ENCODE assay signal across 14 cellular contexts in the genomic region with DNA sequence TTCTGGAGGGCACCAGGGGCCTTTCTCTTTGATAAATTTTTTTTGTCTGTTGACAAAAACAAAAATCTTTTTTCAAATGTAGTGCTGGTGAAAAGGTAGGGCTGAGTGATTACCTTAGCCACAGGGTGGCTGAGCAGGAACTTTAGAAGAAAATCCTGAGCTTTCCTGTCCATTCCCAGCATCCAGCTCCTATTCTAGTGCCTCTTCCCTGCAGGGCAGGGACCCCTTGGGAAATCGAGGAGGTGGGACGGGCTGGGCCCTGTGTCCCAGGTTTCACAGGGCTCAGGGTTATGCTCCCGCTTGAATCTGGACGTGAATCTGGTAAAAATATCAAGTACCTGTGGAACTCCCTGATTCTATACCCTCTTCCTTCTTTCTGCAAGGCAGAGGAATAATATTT.
"Had no signal": no experiment of that assay in that cellular context is flagged by ENCODE, and none has a peak within 500 bp of the region (broad histone marks: within the 10 kb centered on the region; RNA-seq: fewer than 3 reads in every experiment).

No MANE protein-coding gene starts in this region.

- H3K9me3 Mint-ChIP-seq: activated B cell treated with CpG ODN at 0.5 μM for 24 hours; activated CD4-positive, alpha-beta T cell treated with anti-CD3 and anti-CD28 coated beads, Interleukin-2, amount 10 ng/mL, durations not matched to agents 24 days and 14 days; activated naive CD4-positive, alpha-beta T cell treated with anti-CD3 and anti-CD28 coated beads for 36 hours; activated T-helper 17 cell treated with anti-CD3 and anti-CD28 coated beads, Interleukin-2, amount 50 U/mL, for 72 hours; stimulated activated effector memory CD8-positive, alpha-beta T cell treated with anti-CD3 and anti-CD28 coated beads, Interleukin-12 subunit alpha, Interleukin-12 subunit beta, amount 100 ng/mL, for 72 hours had no signal

- H3K9me3 ChIP-seq: adrenal gland, thoracic aorta, vagina had no signal

- H3K4me3 Mint-ChIP-seq: activated B cell treated with CpG ODN at 0.5 μM for 24 hours; activated CD4-positive, alpha-beta T cell treated with anti-CD3 and anti-CD28 coated beads, Interleukin-2, amount 10 ng/mL, durations not matched to agents 24 days and 14 days; activated naive CD4-positive, alpha-beta T cell treated with anti-CD3 and anti-CD28 coated beads for 36 hours; activated T-helper 17 cell treated with anti-CD3 and anti-CD28 coated beads, Interleukin-2, amount 50 U/mL, for 72 hours; stimulated activated effector memory CD8-positive, alpha-beta T cell treated with anti-CD3 and anti-CD28 coated beads, Interleukin-12 subunit alpha, Interleukin-12 subunit beta, amount 100 ng/mL, for 72 hours; T-helper 17 cell had no signal

- ATAC-seq: activated T-helper 17 cell treated with anti-CD3 and anti-CD28 coated beads, Interleukin-2, amount 50 U/mL, for 72 hours; stimulated activated effector memory CD8-positive, alpha-beta T cell treated with anti-CD3 and anti-CD28 coated beads, Interleukin-12 subunit alpha, Interleukin-12 subunit beta, amount 100 ng/mL, for 72 hours; T-helper 17 cell had no signal

- H3K27ac Mint-ChIP-seq: activated CD4-positive, alpha-beta T cell treated with anti-CD3 and anti-CD28 coated beads, Interleukin-2, amount 10 ng/mL, durations not matched to agents 24 days and 14 days; activated naive CD4-positive, alpha-beta T cell treated with anti-CD3 and anti-CD28 coated beads for 36 hours had no signal

- H3K4me1 ChIP-seq: adrenal gland, vagina had no signal

- H3K27me3 Mint-ChIP-seq: activated B cell treated with CpG ODN at 0.5 μM for 24 hours; activated CD4-positive, alpha-beta T cell treated with anti-CD3 and anti-CD28 coated beads, Interleukin-2, amount 10 ng/mL, durations not matched to agents 24 days and 14 days; activated T-helper 17 cell treated with anti-CD3 and anti-CD28 coated beads, Interleukin-2, amount 50 U/mL, for 72 hours; T-helper 17 cell had no signal

- H3K27ac ChIP-seq: cardiac muscle cell, thoracic aorta, vagina had no signal

- DNase-seq: activated B cell treated with CpG ODN at 0.5 μM for 24 hours; activated CD4-positive, alpha-beta T cell treated with anti-CD3 and anti-CD28 coated beads, Interleukin-2, amount 10 ng/mL, durations not matched to agents 24 days and 14 days; activated naive CD4-positive, alpha-beta T cell treated with anti-CD3 and anti-CD28 coated beads for 36 hours; adrenal gland; dorsolateral prefrontal cortex; erythroblast; retina; stimulated activated CD4-positive, alpha-beta T cell treated with anti-CD3 and anti-CD28 coated beads, Interleukin-12 subunit alpha, Interleukin-12 subunit beta, amount 100 ng/mL, for 4 hours; T-helper 17 cell had no signal

- H3K27me3 ChIP-seq: adrenal gland, cardiac muscle cell, dorsolateral prefrontal cortex, vagina had no signal

- H3K4me1 Mint-ChIP-seq: activated B cell treated with CpG ODN at 0.5 μM for 24 hours had no signal

- H3K4me3 ChIP-seq: adrenal gland, cardiac muscle cell, dorsolateral prefrontal cortex, thoracic aorta, vagina had no signal
